ENCODE assay signal across 28 cellular contexts in genomic region chr6:51257938-51258337, GRCh38.
"Had no signal": no experiment of that assay in that cellular context is flagged by ENCODE, and none has a peak within 500 bp of the region (broad histone marks: within the 10 kb centered on the region; RNA-seq: fewer than 3 reads in every experiment).

No MANE protein-coding gene starts in this region.

- H3K27ac ChIP-seq: colonic mucosa, coronary artery, dorsolateral prefrontal cortex, epithelial cell of prostate, esophagus muscularis mucosa, esophagus squamous epithelium, foreskin keratinocyte, gastrocnemius medialis, gastroesophageal sphincter, heart left ventricle, heart right ventricle had no signal

- DNase-seq: colonic mucosa; cortex of kidney; dermis blood vessel endothelial cell; dorsolateral prefrontal cortex; effector CD4-positive, alpha-beta T cell; effector CD8-positive, alpha-beta T cell; effector memory CD4-positive, alpha-beta T cell; effector memory CD8-positive, alpha-beta T cell; endodermal cell; erythroblast; esophagus squamous epithelium; foreskin fibroblast; foreskin keratinocyte; foreskin melanocyte; gastrocnemius medialis; glutamatergic neuron; head of caudate nucleus; heart left ventricle; heart right ventricle had no signal

- H3K4me3 Mint-ChIP-seq: dendritic cell treated with granulocyte-macrophage colony-stimulating factor and Interleukin-4, amounts not matched to agents 40 ng/mL and 50 ng/mL, for 4 days; effector memory CD8-positive, alpha-beta T cell; endodermal cell had no signal

- H3K4me3 ChIP-seq: colonic mucosa, coronary artery, dorsolateral prefrontal cortex, esophagus muscularis mucosa, esophagus squamous epithelium, gastrocnemius medialis, gastroesophageal sphincter, heart left ventricle, heart right ventricle had no signal

- H3K4me1 ChIP-seq: colonic mucosa, esophagus muscularis mucosa, esophagus squamous epithelium, foreskin keratinocyte, gastrocnemius medialis, gastroesophageal sphincter, heart left ventricle, heart right ventricle had no signal

- H3K4me1 Mint-ChIP-seq: endodermal cell had no signal

- ATAC-seq: effector memory CD8-positive, alpha-beta T cell; esophagus mucosa; foreskin keratinocyte; gastrocnemius medialis; gastroesophageal sphincter; heart left ventricle; heart right ventricle had no signal

- H3K27me3 ChIP-seq: colonic mucosa, esophagus muscularis mucosa, esophagus squamous epithelium, foreskin keratinocyte, gastrocnemius medialis, gastroesophageal sphincter, heart left ventricle, heart right ventricle had no signal

- H3K9me3 Mint-ChIP-seq: dendritic cell treated with granulocyte-macrophage colony-stimulating factor and Interleukin-4, amounts not matched to agents 40 ng/mL and 50 ng/mL, for 4 days; effector memory CD8-positive, alpha-beta T cell; endodermal cell had no signal

- H3K27me3 Mint-ChIP-seq: dendritic cell treated with granulocyte-macrophage colony-stimulating factor and Interleukin-4, amounts not matched to agents 40 ng/mL and 50 ng/mL, for 4 days; effector memory CD8-positive, alpha-beta T cell had no signal

- H3K27ac Mint-ChIP-seq: dendritic cell treated with granulocyte-macrophage colony-stimulating factor and Interleukin-4, amounts not matched to agents 40 ng/mL and 50 ng/mL, for 4 days; effector memory CD8-positive, alpha-beta T cell; endodermal cell had no signal

- FAIRE-seq: colon, endometrium, endothelial cell of umbilical vein had no signal

- H3K36me3 ChIP-seq: colonic mucosa, esophagus muscularis mucosa, esophagus squamous epithelium, gastrocnemius medialis, gastroesophageal sphincter, heart left ventricle, heart right ventricle had no signal

- H3K9me3 ChIP-seq: colonic mucosa, esophagus muscularis mucosa, esophagus squamous epithelium, gastrocnemius medialis, gastroesophageal sphincter, heart left ventricle had no signal
